Comparison of ENCODE assay signal across 10 cellular contexts in the genomic region with DNA sequence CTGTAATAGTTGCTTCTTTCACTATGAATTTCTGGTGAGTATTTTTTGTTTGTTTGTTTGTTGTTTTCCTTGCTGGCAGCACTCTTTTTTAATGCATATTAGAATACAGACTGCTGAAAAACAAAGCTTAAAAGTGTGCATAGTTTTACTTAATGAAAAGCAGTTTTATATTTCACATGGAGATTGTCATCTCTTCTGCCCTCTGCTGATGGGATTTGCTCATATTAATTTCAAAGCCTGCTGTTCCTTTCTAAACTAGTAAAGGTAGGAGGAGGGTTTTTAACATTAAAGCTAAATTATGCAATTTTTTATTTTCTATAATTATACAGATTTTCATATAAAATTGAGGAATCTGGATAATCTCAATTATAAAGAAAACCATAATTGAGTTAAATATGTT.
A peak's percentile ranks its signal among the peaks of the same experiment; 100 is the strongest.
DNase-seq lines count a peak whose midpoint lies in the region; ATAC-seq and TF ChIP-seq lines count a peak whose summit lies in the region.
"Had no signal": no experiment of that assay in that cellular context is flagged by ENCODE, and none has a peak within 500 bp of the region (broad histone marks: within the 10 kb centered on the region; RNA-seq: fewer than 3 reads in every experiment).

No MANE protein-coding gene starts in this region.

- H3K36me3 ChIP-seq in breast epithelium (no peaks in the 10 kb centered on the region), Panc1 (ENCODE audit: control insufficient read depth, insufficient read depth, low read length) (no peaks in the 10 kb centered on the region)
- H3K36me3 ChIP-seq: ovary had no signal

- DNase-seq in MCF 10A (ENCODE audit: unreplicated experiment) (peak; percentile 29), breast epithelium (ENCODE audit: low spot score in 2 of 2) (no peak), Panc1 (ENCODE audit: low read depth, low spot score) (no peak), fibroblast of the aortic adventitia (ENCODE audit: low read depth) (peak; percentile 62), NCI-H774 (lab: John Stamatoyannopoulos, UW) (no peak)
- no peak for DNase-seq in activated naive CD4-positive, alpha-beta T cell treated with anti-CD3 and anti-CD28 coated beads, Interleukin-2, amount 50 U/mL, for 72 hours (ENCODE audit: low spot score in 2 of 2)
- DNase-seq: ovary had no signal

- in situ Hi-C loops in Panc1 (cut with HindIII; ENCODE audit: low pct_unique_long_range_greater_than_20kb, low sequenced_read_pairs): no loop called here

- TF ChIP-seq CTCF in MCF 10A (IDR thresholded peaks at IDR 0.05; ENCODE audit: unreplicated experiment): peak; percentile 43
- TF ChIP-seq CTCF in breast epithelium (IDR thresholded peaks at IDR 0.05): no peak
- peak; percentile 6; the same call in 1 of the 2 replicates for TF ChIP-seq CTCF in Panc1 (IDR thresholded peaks at IDR 0.05)
- peak; percentile 64 for TF ChIP-seq CTCF in fibroblast of the aortic adventitia (IDR thresholded peaks at IDR 0.05; ENCODE audit: insufficient read depth, low read length)

- CTCF ChIA-PET in MCF 10A (lab: Yijun Ruan, JAX): interaction anchor here (0.6 to 1.0 kb wide), 4 partner anchors 27 to 449 kb away, joined by 3 read pairs; no protein-coding TSS in a partner anchor
- CTCF ChIA-PET in Panc1 (lab: Charles Lee): no interaction called here

- no peaks in the 10 kb centered on the region for H3K4me1 Mint-ChIP-seq in MCF 10A (ENCODE audit: insufficient read depth, unreplicated experiment)
- H3K4me1 Mint-ChIP-seq: activated naive CD4-positive, alpha-beta T cell treated with anti-CD3 and anti-CD28 coated beads, Interleukin-2, amount 50 U/mL, for 24 hours had no signal

- H3K4me3 Mint-ChIP-seq in MCF 10A (ENCODE audit: unreplicated experiment): no peak overlapping the region
- H3K4me3 Mint-ChIP-seq: activated naive CD4-positive, alpha-beta T cell treated with anti-CD3 and anti-CD28 coated beads, Interleukin-2, amount 50 U/mL, for 24 hours had no signal

- POLR2A ChIA-PET in MCF 10A (lab: Yijun Ruan, JAX): interaction anchor here (0.6 kb wide), 1 partner anchor 1715 kb away, joined by 3 read pairs; no protein-coding TSS in a partner anchor
- POLR2A ChIA-PET in Panc1 (lab: Charles Lee): no interaction called here

- H3K27me3 ChIP-seq in breast epithelium (no peaks in the 10 kb centered on the region), Panc1 (ENCODE audit: control insufficient read depth, insufficient read depth, low read length) (no peaks in the 10 kb centered on the region)
- H3K27me3 ChIP-seq: ovary had no signal

- ATAC-seq in Panc1: no peak
- ATAC-seq in activated naive CD4-positive, alpha-beta T cell treated with anti-CD3 and anti-CD28 coated beads, Interleukin-2, amount 50 U/mL, for 72 hours: no peak
- no peak for ATAC-seq in GM21528 (IDR thresholded peaks at IDR 0.05; ENCODE audit: low FRiP score, unreplicated experiment)
- ATAC-seq in HG02870 (IDR thresholded peaks at IDR 0.05; ENCODE audit: unreplicated experiment): no peak

- H3K4me3 ChIP-seq in breast epithelium (no peak overlapping the region), Panc1 (ENCODE audit: low read depth in 2 of 2, low read length in 2 of 2) (no peak overlapping the region), fibroblast of the aortic adventitia (ENCODE audit: low read depth, low read length) (no peak overlapping the region)
- H3K4me3 ChIP-seq: ovary had no signal

- intact Hi-C loops in MCF 10A (cut with micrococcal nuclease) (no loop called here), breast epithelium (cut with DNase I; ENCODE audit: low total_unique reads) (no loop called here), Panc1 (cut with micrococcal nuclease; ENCODE audit: unreplicated experiment) (no loop called here)

- H3K4me1 ChIP-seq in breast epithelium (no peaks in the 10 kb centered on the region), Panc1 (ENCODE audit: control insufficient read depth, insufficient read depth, low read length) (no peaks in the 10 kb centered on the region)

- H3K36me3 Mint-ChIP-seq in MCF 10A (ENCODE audit: insufficient read depth, unreplicated experiment): no peaks in the 10 kb centered on the region
- H3K36me3 Mint-ChIP-seq in activated naive CD4-positive, alpha-beta T cell treated with anti-CD3 and anti-CD28 coated beads, Interleukin-2, amount 50 U/mL, for 72 hours: no peaks in the 10 kb centered on the region
- H3K36me3 Mint-ChIP-seq: activated naive CD4-positive, alpha-beta T cell treated with anti-CD3 and anti-CD28 coated beads, Interleukin-2, amount 50 U/mL, for 24 hours had no signal

- H3K27ac ChIP-seq in breast epithelium: no peak overlapping the region
- no peak overlapping the region for H3K27ac ChIP-seq in Panc1 (ENCODE audit: low read length)
- H3K27ac ChIP-seq: ovary had no signal

- no peak for TF ChIP-seq POLR2A in breast epithelium (IDR thresholded peaks at IDR 0.05)

- H3K9me3 Mint-ChIP-seq in MCF 10A (ENCODE audit: unreplicated experiment): no peaks in the 10 kb centered on the region
- H3K9me3 Mint-ChIP-seq in activated naive CD4-positive, alpha-beta T cell treated with anti-CD3 and anti-CD28 coated beads, Interleukin-2, amount 50 U/mL, for 72 hours: no peaks in the 10 kb centered on the region
- H3K9me3 Mint-ChIP-seq: activated naive CD4-positive, alpha-beta T cell treated with anti-CD3 and anti-CD28 coated beads, Interleukin-2, amount 50 U/mL, for 24 hours had no signal

- H3K9me3 ChIP-seq in breast epithelium: no peaks in the 10 kb centered on the region
- no peaks in the 10 kb centered on the region for H3K9me3 ChIP-seq in Panc1 (ENCODE audit: control insufficient read depth, insufficient read depth, low read depth, low read length)
- H3K9me3 ChIP-seq: ovary had no signal

- no peak overlapping the region for H3K27ac Mint-ChIP-seq in MCF 10A (ENCODE audit: low read depth, unreplicated experiment)
- H3K27ac Mint-ChIP-seq in activated naive CD4-positive, alpha-beta T cell treated with anti-CD3 and anti-CD28 coated beads, Interleukin-2, amount 50 U/mL, for 72 hours: no peak overlapping the region
- H3K27ac Mint-ChIP-seq: activated naive CD4-positive, alpha-beta T cell treated with anti-CD3 and anti-CD28 coated beads, Interleukin-2, amount 50 U/mL, for 24 hours had no signal

- H3K27me3 Mint-ChIP-seq in MCF 10A (ENCODE audit: insufficient read depth, unreplicated experiment): no peaks in the 10 kb centered on the region
- H3K27me3 Mint-ChIP-seq: activated naive CD4-positive, alpha-beta T cell treated with anti-CD3 and anti-CD28 coated beads, Interleukin-2, amount 50 U/mL, for 24 hours had no signal

- no TSS peak for BruUV-seq in MCF 10A (replicated peaks; lab: Mats Ljungman, UMichigan)
- BruUV-seq in Panc1 (replicated peaks; lab: Mats Ljungman, UMichigan): no TSS peak

Comparison
In these comparisons a context has a peak if more than half of its experiments do, and no peak if none do; other contexts are left out.
1. DNase-seq: peak in MCF 10A (single experiment) and fibroblast of the aortic adventitia (single experiment); none in breast epithelium (0 of 2), Panc1 (single experiment), activated naive CD4-positive, alpha-beta T cell treated with anti-CD3 and anti-CD28 coated beads, Interleukin-2, amount 50 U/mL, for 72 hours (0 of 2) and NCI-H774 (single experiment).
2. CTCF ChIP-seq: peak in MCF 10A (single experiment), Panc1 (single experiment) and fibroblast of the aortic adventitia (single experiment); none in breast epithelium (0 of 3).